In the genomic region with DNA sequence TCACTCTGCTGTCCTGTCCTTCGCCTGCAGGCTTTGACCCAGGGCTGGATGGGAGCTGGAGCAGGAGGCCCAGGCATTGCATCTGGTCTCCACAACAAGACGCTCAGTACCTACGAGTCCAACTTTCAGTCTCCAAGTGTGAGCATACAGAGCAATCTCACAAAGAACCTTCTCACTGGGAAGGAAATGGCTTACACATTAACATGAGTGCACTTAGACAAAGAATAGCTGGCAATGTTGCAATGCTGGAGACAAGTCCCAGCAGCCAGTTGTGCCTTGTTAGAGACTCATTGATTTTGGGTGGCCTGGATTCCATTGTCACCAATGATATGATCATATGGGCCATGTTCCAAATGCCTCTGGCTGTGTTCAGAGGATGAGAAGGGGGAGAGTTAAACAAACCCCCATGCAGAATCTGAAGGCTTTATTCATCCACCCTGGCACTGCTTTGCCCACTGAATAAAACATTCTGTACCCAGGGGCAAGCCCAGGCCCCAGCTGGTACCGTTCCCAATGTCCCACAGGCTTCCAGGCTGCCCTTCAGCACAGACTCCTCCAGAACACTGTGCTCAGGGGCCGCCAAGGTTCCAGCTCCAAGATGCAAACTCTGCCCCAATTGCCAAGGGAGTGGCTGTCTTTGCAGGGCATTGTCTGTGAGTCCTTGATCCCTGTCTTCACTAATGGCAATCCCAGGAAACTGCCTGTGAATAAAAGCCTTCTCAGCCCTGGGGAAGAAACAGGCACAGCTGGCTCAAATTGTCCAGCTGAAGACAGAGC, we compare ENCODE assay signal across 12 cellular contexts.
DNase-seq lines count a peak whose midpoint lies in the region; ATAC-seq and TF ChIP-seq lines count a peak whose summit lies in the region.
"Had no signal": no experiment of that assay in that cellular context is flagged by ENCODE, and none has a peak within 500 bp of the region (broad histone marks: within the 10 kb centered on the region; RNA-seq: fewer than 3 reads in every experiment).

No MANE protein-coding gene starts in this region.

- H3K27ac ChIP-seq in left ventricle myocardium inferior (replicated peaks) (no peak overlapping the region), esophagus muscularis mucosa (replicated peaks in 1 of 4) (peak overlapping the region; percentile 7 to 64 (median 42)), upper lobe of left lung (peak overlapping the region in 2 of 4 donors; percentile 14), psoas muscle (no peak overlapping the region)
- H3K27ac ChIP-seq: adrenal gland had no signal

- no peak overlapping the region for H3K4me3 ChIP-seq in left ventricle myocardium inferior
- H3K4me3 ChIP-seq in esophagus muscularis mucosa: no peak overlapping the region
- H3K4me3 ChIP-seq in upper lobe of left lung: no peak overlapping the region
- no peak overlapping the region for H3K4me3 ChIP-seq in psoas muscle
- H3K4me3 ChIP-seq: adrenal gland had no signal

- TF ChIP-seq CTCF in left ventricle myocardium inferior (IDR thresholded peaks at IDR 0.05; ENCODE audit: borderline replicate concordance) (no peak), esophagus muscularis mucosa (IDR thresholded peaks at IDR 0.05) (no peak), upper lobe of left lung (IDR thresholded peaks at IDR 0.05) (no peak), psoas muscle (IDR thresholded peaks at IDR 0.05) (no peak)

- no peak for TF ChIP-seq EP300 in esophagus muscularis mucosa (IDR thresholded peaks at IDR 0.05)
- no peak for TF ChIP-seq EP300 in upper lobe of left lung (IDR thresholded peaks at IDR 0.05)

- no peak for DNase-seq in left cardiac atrium
- no peak for DNase-seq in left ventricle myocardium inferior
- DNase-seq in esophagus muscularis mucosa (ENCODE audit: extremely low spot score): no peak
- DNase-seq in mucosa of gallbladder (ENCODE audit: low spot score): peak; percentile 79
- peak in 1 of 2 donors; percentile 35 for DNase-seq in upper lobe of left lung
- no peak for DNase-seq in NCI-H1105 (lab: John Stamatoyannopoulos, UW)
- DNase-seq in cortex of kidney (lab: John Stamatoyannopoulos, UW): no peak
- DNase-seq in psoas muscle: no peak
- DNase-seq: adrenal gland, erythroblast, KBM-7, NCI-H2081 had no signal

- no peak for TF ChIP-seq POLR2A in esophagus muscularis mucosa (IDR thresholded peaks at IDR 0.05; ENCODE audit: low read depth)
- no peak for TF ChIP-seq POLR2A in upper lobe of left lung (IDR thresholded peaks at IDR 0.05)

- H3K4me1 ChIP-seq in left ventricle myocardium inferior: no peaks in the 10 kb centered on the region
- peaks cover 0 to 21% (median 18%) of the 10 kb centered on the region in 4 donors for H3K4me1 ChIP-seq in esophagus muscularis mucosa
- peaks cover 7 to 19% (median 13%) of the 10 kb centered on the region in 4 donors for H3K4me1 ChIP-seq in upper lobe of left lung
- no peaks in the 10 kb centered on the region for H3K4me1 ChIP-seq in psoas muscle
- H3K4me1 ChIP-seq: adrenal gland had no signal

- intact Hi-C loops in left cardiac atrium (cut with DNase I) (no loop called here), left ventricle myocardium inferior (cut with micrococcal nuclease) (no loop called here), esophagus muscularis mucosa (cut with DNase I) (no loop called here), psoas muscle (cut with DNase I) (no loop called here)

- no peaks in the 10 kb centered on the region for H3K36me3 ChIP-seq in left ventricle myocardium inferior
- no peaks in the 10 kb centered on the region for H3K36me3 ChIP-seq in esophagus muscularis mucosa
- no peaks in the 10 kb centered on the region for H3K36me3 ChIP-seq in upper lobe of left lung
- H3K36me3 ChIP-seq in psoas muscle (ENCODE audit: insufficient read depth in 1 of 2, low read depth in 1 of 2): no peaks in the 10 kb centered on the region
- H3K36me3 ChIP-seq: adrenal gland had no signal

- H3K9me3 ChIP-seq in left ventricle myocardium inferior (replicated peaks) (peaks cover 8% of the 10 kb centered on the region), esophagus muscularis mucosa (peaks cover 0 to 4% (median 0%) of the 10 kb centered on the region in 4 donors), upper lobe of left lung (no peaks in the 10 kb centered on the region), psoas muscle (peaks cover 8% of the 10 kb centered on the region)
- H3K9me3 ChIP-seq: adrenal gland had no signal

- H3K27me3 ChIP-seq in left ventricle myocardium inferior (ENCODE audit: low read depth) (peaks cover 70% of the 10 kb centered on the region), esophagus muscularis mucosa (no peaks in the 10 kb centered on the region), upper lobe of left lung (no peaks in the 10 kb centered on the region), psoas muscle (ENCODE audit: insufficient read depth in 3 of 3, low read length in 2 of 3) (peaks cover 0 to 3% (median 2%) of the 10 kb centered on the region in 3 donors)
- H3K27me3 ChIP-seq: adrenal gland had no signal

- 77% methylated on average over 4 of the region's 5 CpGs for WGBS in esophagus muscularis mucosa
- 49 to 60% methylated on average over 3 to 5 of the region's 5 CpGs for WGBS in upper lobe of left lung, 2 donors
- WGBS in psoas muscle, 3 donors: 34 to 46% (median 44%) methylated on average over 5 of the region's 5 CpGs

- ATAC-seq in left cardiac atrium: peak; percentile 19 to 57
- peak; percentile 46 to 79 for ATAC-seq in upper lobe of left lung (ENCODE audit: low FRiP score in 2 of 2)
- no peak for ATAC-seq in psoas muscle

Comparison
In these comparisons a context has a peak if more than half of its experiments do, and no peak if none do; other contexts are left out.
1. ATAC-seq: peak in left cardiac atrium (2 of 2) and upper lobe of left lung (2 of 2); none in psoas muscle (0 of 4).
2. H3K27ac ChIP-seq: peak in esophagus muscularis mucosa (4 of 4); none in left ventricle myocardium inferior (single experiment) and psoas muscle (single experiment).